In genomic region chr9:16044116-16044881, GRCh38 we compare ENCODE assay signal across 23 cellular contexts.
A peak's percentile ranks its signal among the peaks of the same experiment; 100 is the strongest.
DNase-seq lines count a peak whose midpoint lies in the region; ATAC-seq, FAIRE-seq and TF ChIP-seq lines count a peak whose summit lies in the region.
"Had no signal": no experiment of that assay in that cellular context is flagged by ENCODE, and none has a peak within 500 bp of the region (broad histone marks: within the 10 kb centered on the region; RNA-seq: fewer than 3 reads in every experiment).

No MANE protein-coding gene starts in this region.

- no peak for TF ChIP-seq EP300 in SK-N-SH (IDR thresholded peaks at IDR 0.05; ENCODE audit: borderline replicate concordance in 1 of 2, low read depth in 1 of 2, low read length in 1 of 2)
- no peak for TF ChIP-seq EP300 in GM12878 (IDR thresholded peaks at IDR 0.05; ENCODE audit: borderline replicate concordance in 1 of 2, control insufficient read depth in 1 of 2, low read depth in 2 of 2, low read length in 2 of 2)

- CTCF ChIA-PET in SK-N-SH (lab: Yijun Ruan, JAX) = interaction anchor here (0.8 kb wide), 1 partner anchor 87 kb away, joined by 4 read pairs; no protein-coding TSS in a partner anchor
- CTCF ChIA-PET in GM12878 (lab: Yijun Ruan, JAX) = no interaction called here

- in situ Hi-C loops in GM12878 (cut with MboI) = no loop called here

- H3K4me3 ChIP-seq in SK-N-SH (ENCODE audit: low read depth in 2 of 2, low read length in 1 of 2) (no peak overlapping the region), GM12878 (no peak overlapping the region), subcutaneous abdominal adipose tissue (ENCODE audit: low read depth in 1 of 5, low read length in 5 of 5) (no peak overlapping the region)
- H3K4me3 ChIP-seq: skin epidermis, suprapubic skin had no signal

- H3K4me2 ChIP-seq in SK-N-SH (no peak overlapping the region), GM12878 (ENCODE audit: control insufficient read depth, insufficient read depth) (no peak overlapping the region)

- H3K79me2 ChIP-seq in SK-N-SH (ENCODE audit: insufficient read depth) (no peaks in the 10 kb centered on the region), GM12878 (ENCODE audit: control insufficient read depth, insufficient read depth, low read length) (no peaks in the 10 kb centered on the region)
- H3K79me2 ChIP-seq: parathyroid adenoma had no signal

- no peak for TF ChIP-seq POLR2A in GM12878 (IDR thresholded peaks at IDR 0.05; ENCODE audit: low read depth, low read length)

- H3K27me3 Mint-ChIP-seq in natural killer cell (ENCODE audit: low read depth in 2 of 2) = peaks cover 9 to 29% of the 10 kb centered on the region in 2 donors
- H3K27me3 Mint-ChIP-seq: activated CD4-positive, alpha-beta T cell treated with anti-CD3 and anti-CD28 coated beads for 36 hours had no signal

- H3K9me3 Mint-ChIP-seq in natural killer cell = no peaks in the 10 kb centered on the region

- H3K4me3 Mint-ChIP-seq in natural killer cell = no peak overlapping the region
- H3K4me3 Mint-ChIP-seq: activated CD4-positive, alpha-beta T cell treated with anti-CD3 and anti-CD28 coated beads for 36 hours had no signal

- H2AFZ ChIP-seq in SK-N-SH (ENCODE audit: low read depth) = peak overlapping the region; percentile 19; the same call in 1 of the 2 replicates
- no peak overlapping the region for H2AFZ ChIP-seq in GM12878 (ENCODE audit: control insufficient read depth, low read depth, low read length)
- H2AFZ ChIP-seq: parathyroid adenoma had no signal

- POLR2A ChIA-PET in SK-N-SH (lab: Yijun Ruan, JAX) = interaction anchor here (0.6 kb wide), 1 partner anchor 678 kb away, joined by 3 read pairs; no protein-coding TSS in a partner anchor
- POLR2A ChIA-PET in GM12878 (lab: Charles Lee) = no interaction called here

- no peak overlapping the region for H3K9ac ChIP-seq in SK-N-SH
- H3K9ac ChIP-seq in GM12878 (ENCODE audit: control insufficient read depth, insufficient read depth, low read length) = no peak overlapping the region
- no peak overlapping the region for H3K9ac ChIP-seq in subcutaneous abdominal adipose tissue (ENCODE audit: low read length in 5 of 5)
- H3K9ac ChIP-seq: parathyroid adenoma had no signal

- H3K27ac Mint-ChIP-seq in natural killer cell = no peak overlapping the region
- H3K27ac Mint-ChIP-seq: activated CD4-positive, alpha-beta T cell treated with anti-CD3 and anti-CD28 coated beads for 36 hours had no signal

- H3K4me1 ChIP-seq in SK-N-SH (ENCODE audit: control insufficient read depth in 1 of 2, insufficient read depth in 2 of 2, low read depth in 1 of 2, low read length in 1 of 2) (peaks cover 0 to 8% of the 10 kb centered on the region in 2 experiments; a peak in 3 of 4 replicates), GM12878 (ENCODE audit: control insufficient read depth, insufficient read depth, low read length) (no peaks in the 10 kb centered on the region), subcutaneous abdominal adipose tissue (ENCODE audit: control insufficient read depth in 5 of 5, insufficient read depth in 5 of 5, low read length in 5 of 5) (peaks cover 7 to 58% (median 38%) of the 10 kb centered on the region in 5 donors)
- H3K4me1 ChIP-seq: BE2C, parathyroid adenoma, suprapubic skin had no signal

- H3K36me3 Mint-ChIP-seq in natural killer cell = no peaks in the 10 kb centered on the region

- TF ChIP-seq RAD21 in SK-N-SH (IDR thresholded peaks at IDR 0.05; ENCODE audit: low read length) (no peak), GM12878 (IDR thresholded peaks at IDR 0.05; ENCODE audit: insufficient read depth, low read depth, low read length) (no peak)

- H3K27ac ChIP-seq in SK-N-SH (ENCODE audit: low read depth in 2 of 2, low read length in 1 of 2) = peak overlapping the region in 1 of 2 experiments; percentile 50; a peak in 2 of 4 replicates
- H3K27ac ChIP-seq in GM12878 (ENCODE audit: control insufficient read depth, insufficient read depth) = no peak overlapping the region
- H3K27ac ChIP-seq in subcutaneous abdominal adipose tissue (ENCODE audit: low read depth, low read length) = peak overlapping the region; percentile 71
- H3K27ac ChIP-seq: 22Rv1, parathyroid adenoma, skin epidermis, suprapubic skin had no signal

- H3F3A ChIP-seq in SK-N-SH (replicated peaks; ENCODE audit: insufficient read depth) = no peaks in the 10 kb centered on the region

- RAD21 ChIA-PET in GM12878 (lab: Charles Lee; ENCODE audit: unreplicated experiment) = no interaction called here

- no peaks in the 10 kb centered on the region for H3K36me3 ChIP-seq in SK-N-SH (replicated peaks in 1 of 2; ENCODE audit: control insufficient read depth in 1 of 2, insufficient read depth in 2 of 2, low read length in 1 of 2)
- H3K36me3 ChIP-seq in GM12878 (ENCODE audit: control insufficient read depth in 2 of 2, insufficient read depth in 2 of 2, low read length in 1 of 2) = no peaks in the 10 kb centered on the region
- no peaks in the 10 kb centered on the region for H3K36me3 ChIP-seq in subcutaneous abdominal adipose tissue (ENCODE audit: control insufficient read depth in 5 of 5, insufficient read depth in 5 of 5, low read length in 5 of 5)
- H3K36me3 ChIP-seq: BE2C, suprapubic skin had no signal

- FAIRE-seq in GM12878 (lab: Jason Lieb, UNC) (no peak), frontal cortex (lab: Jason Lieb, UNC) (no peak)

- SMC1A ChIA-PET in GM12878 (lab: Charles Lee; ENCODE audit: uncharacterized antibody, unreplicated experiment) = no interaction called here

- intact Hi-C loops in GM12878 (cut with micrococcal nuclease; ENCODE audit: unreplicated experiment) (no loop called here), natural killer cell (cut with micrococcal nuclease) (no loop called here)

- H3K9me2 ChIP-seq in SK-N-SH = no peaks in the 10 kb centered on the region

- H3K4me1 Mint-ChIP-seq in natural killer cell = no peaks in the 10 kb centered on the region
- H3K4me1 Mint-ChIP-seq: activated CD4-positive, alpha-beta T cell treated with anti-CD3 and anti-CD28 coated beads for 36 hours had no signal

- BruUV-seq in GM12878 (replicated peaks; lab: Mats Ljungman, UMichigan) = no TSS peak

- H3K9me3 ChIP-seq in SK-N-SH (no peaks in the 10 kb centered on the region), GM12878 (replicated peaks; ENCODE audit: control insufficient read depth, insufficient read depth, low read length) (no peaks in the 10 kb centered on the region; the same call in 1 of the 3 replicates), subcutaneous abdominal adipose tissue (ENCODE audit: control insufficient read depth in 5 of 5, low read length in 5 of 5) (no peaks in the 10 kb centered on the region)
- H3K9me3 ChIP-seq: BE2C, suprapubic skin had no signal

- H3K27me3 ChIP-seq in SK-N-SH (ENCODE audit: insufficient read depth) (no peaks in the 10 kb centered on the region), GM12878 (replicated peaks in 1 of 2; ENCODE audit: control insufficient read depth in 2 of 2, insufficient read depth in 2 of 2, low read length in 1 of 2) (no peaks in the 10 kb centered on the region), subcutaneous abdominal adipose tissue (ENCODE audit: control insufficient read depth in 5 of 5, insufficient read depth in 4 of 5, low read length in 5 of 5) (no peaks in the 10 kb centered on the region)
- H3K27me3 ChIP-seq: BE2C, suprapubic skin had no signal

- ATAC-seq in SK-N-SH treated with all-trans-retinoic acid at 6 μM for 48 hours (no peak), GM12878 (no peak), natural killer cell (no peak)
- ATAC-seq: activated CD4-positive, alpha-beta T cell treated with anti-CD3 and anti-CD28 coated beads for 36 hours; HCT116; left lobe of liver; Panc1 had no signal

- WGBS in SK-N-SH (ENCODE audit: low lambda C conversion rate) = 87% methylated on average over 4 of the region's 4 CpGs
- WGBS in GM12878 (ENCODE audit: insufficient coverage, insufficient replicate concordance, low lambda C conversion rate, missing lambda C conversion rate) = 22% methylated on average over 4 of the region's 4 CpGs

- no peak for TF ChIP-seq CTCF in SK-N-SH (IDR thresholded peaks at IDR 0.05)
- TF ChIP-seq CTCF in GM12878 (IDR thresholded peaks at IDR 0.05 in 2 of 3, conservative IDR thresholded peaks at IDR 0.05 in 1 of 3; ENCODE audit: control insufficient read depth in 2 of 3, extremely low read depth in 1 of 3, insufficient read depth in 1 of 3, low read depth in 3 of 3, low read length in 3 of 3) = no peak
- no peak for TF ChIP-seq CTCF in natural killer cell (IDR thresholded peaks at IDR 0.05)

- DNase-seq in SK-N-SH (no peak), GM12878 (ENCODE audit: low read depth, low spot score) (no peak), fibroblast of the conjunctiva (ENCODE audit: low read depth) (peak; percentile 65), EL (no peak), frontal cortex (ENCODE audit: low spot score in 2 of 2) (no peak), natural killer cell (no peak)
- DNase-seq: activated CD4-positive, alpha-beta T cell treated with anti-CD3 and anti-CD28 coated beads for 36 hours; activated effector memory CD4-positive, alpha-beta T cell treated with anti-CD3 and anti-CD28 coated beads, Interleukin-2, amount 50 U/mL, for 16 hours; amygdala; BE2C; KG1; NCI-H1092 treated with DMSO at 0.1 percent for 48 hours; NCI-H748 treated with DMSO at 0.1 percent for 48 hours; T1000 had no signal

- H4K20me1 ChIP-seq in SK-N-SH (ENCODE audit: insufficient read depth) (no peaks in the 10 kb centered on the region), GM12878 (ENCODE audit: control insufficient read depth, insufficient read depth) (no peaks in the 10 kb centered on the region)

TF ChIP-seq in SK-N-SH, 30 proteins besides CTCF, POLR2A, EP300 and RAD21 (continues in another document):
- no peak for TF ChIP-seq USF1 (IDR thresholded peaks at IDR 0.05; ENCODE audit: borderline replicate concordance, low read depth)

TF ChIP-seq in SK-N-SH treated with all-trans-retinoic acid at 6 μM for 48 hours, 23 proteins besides CTCF, POLR2A, EP300 and RAD21 (continues in another document):
- no peak for TF ChIP-seq TOX (CRISPR knock-in tag; IDR thresholded peaks at IDR 0.05; ENCODE audit: borderline replicate concordance)
- TF ChIP-seq PPARA (CRISPR knock-in tag; IDR thresholded peaks at IDR 0.05; ENCODE audit: borderline replicate concordance) = no peak
- no peak for TF ChIP-seq GLIS3 (CRISPR knock-in tag; IDR thresholded peaks at IDR 0.05)
- TF ChIP-seq CSDC2 (CRISPR knock-in tag; IDR thresholded peaks at IDR 0.05) = no peak

TF ChIP-seq in GM12878, 131 proteins besides CTCF, POLR2A, EP300 and RAD21 (continues in another document):
- TF ChIP-seq YY1 (IDR thresholded peaks at IDR 0.05; ENCODE audit: low read depth, low read length) = 0 out of 2 replicates have a peak, but pooled peaks have one; percentile 47

Comparison
In these comparisons a context has a peak if more than half of its experiments do, and no peak if none do; other contexts are left out.
1. Of the 26 proteins assayed by ChIP-seq in both GM12878 and SK-N-SH: peak only in GM12878: YY1; only in SK-N-SH: none; in both: none; in neither: 25.